Comparison of ENCODE assay signal across 14 cellular contexts in genomic region chr19:48628486-48629296, GRCh38. TPM values are rescaled to one million over a fixed set of nuclear protein-coding genes. Genes with fewer than 3 reads are reported as not detected.
DNase-seq lines count a peak whose midpoint lies in the region; ATAC-seq and TF ChIP-seq lines count a peak whose summit lies in the region.
"Had no signal": no experiment of that assay in that cellular context is flagged by ENCODE, and none has a peak within 500 bp of the region (broad histone marks: within the 10 kb centered on the region; RNA-seq: fewer than 3 reads in every experiment).

No MANE protein-coding gene starts in this region.

- no peak for TF ChIP-seq CTCF in colonic mucosa (IDR thresholded peaks at IDR 0.05)
- no peak for TF ChIP-seq CTCF in osteoblast (IDR thresholded peaks at IDR 0.05; ENCODE audit: extremely low read depth, low read depth, low read length)

- H3K4me1 ChIP-seq in colonic mucosa: peaks cover 35% of the 10 kb centered on the region
- H3K4me1 ChIP-seq in osteoblast (ENCODE audit: insufficient read depth, low read length): peaks cover 21% of the 10 kb centered on the region

- H3K4me2 ChIP-seq in osteoblast (ENCODE audit: insufficient read depth, low read length): no peak overlapping the region

- no peak overlapping the region for H2AFZ ChIP-seq in osteoblast (ENCODE audit: low read length)

- H3K36me3 ChIP-seq in colonic mucosa (no peaks in the 10 kb centered on the region), osteoblast (ENCODE audit: insufficient read depth, low read length) (no peaks in the 10 kb centered on the region)

- H3K27me3 Mint-ChIP-seq in stimulated activated naive CD8-positive, alpha-beta T cell treated with anti-CD3 and anti-CD28 coated beads, Interleukin-15, amount 100 ng/mL, for 72 hours: no peaks in the 10 kb centered on the region
- H3K27me3 Mint-ChIP-seq: activated CD4-positive, alpha-beta T cell treated with anti-CD3 and anti-CD28 coated beads, Interleukin-2, amount 10 ng/mL, durations not matched to agents 7 days and 5 days had no signal

- peak; percentile 3 for DNase-seq in stimulated activated CD4-positive, alpha-beta T cell treated with anti-CD3 and anti-CD28 coated beads, Interleukin-4, amount 100 ng/mL, for 24 hours
- DNase-seq in stimulated activated CD4-positive, alpha-beta T cell treated with anti-CD3 and anti-CD28 coated beads, Interleukin-2, amount 100 ng/mL, for 24 hours: no peak
- no peak for DNase-seq in colonic mucosa
- peak; percentile 68 for DNase-seq in osteoblast (ENCODE audit: insufficient read length, low spot score, missing footprints)
- DNase-seq in NCI-H146 (lab: John Stamatoyannopoulos, UW): no peak
- DNase-seq in activated gamma-delta T cell (lab: John Stamatoyannopoulos, UW): no peak
- DNase-seq in stimulated activated naive CD8-positive, alpha-beta T cell treated with anti-CD3 and anti-CD28 coated beads, Interleukin-15, amount 100 ng/mL, for 72 hours: no peak
- DNase-seq: activated CD4-positive, alpha-beta T cell treated with anti-CD3 and anti-CD28 coated beads, Interleukin-2, amount 10 ng/mL, durations not matched to agents 7 days and 5 days; dermis blood vessel endothelial cell; heart right ventricle had no signal

- intact Hi-C loops in colonic mucosa (cut with DNase I): no loop called here

- ATAC-seq in HG03342 (IDR thresholded peaks at IDR 0.05; ENCODE audit: unreplicated experiment): no peak
- ATAC-seq in stimulated activated naive CD8-positive, alpha-beta T cell treated with anti-CD3 and anti-CD28 coated beads, Interleukin-15, amount 100 ng/mL, for 72 hours: no peak

- peak overlapping the region; percentile 85 for H3K27ac ChIP-seq in colonic mucosa
- H3K27ac ChIP-seq in osteoblast (ENCODE audit: low read depth, low read length): no peak overlapping the region

- H3K79me2 ChIP-seq in osteoblast (ENCODE audit: insufficient read depth, low read length): no peaks in the 10 kb centered on the region

- no peak overlapping the region for H3K4me3 Mint-ChIP-seq in stimulated activated naive CD8-positive, alpha-beta T cell treated with anti-CD3 and anti-CD28 coated beads, Interleukin-15, amount 100 ng/mL, for 72 hours
- H3K4me3 Mint-ChIP-seq: activated CD4-positive, alpha-beta T cell treated with anti-CD3 and anti-CD28 coated beads, Interleukin-2, amount 10 ng/mL, durations not matched to agents 7 days and 5 days; activated T-helper 1 cell treated with anti-CD3 and anti-CD28 coated beads, Interleukin-12 subunit alpha, Interleukin-12 subunit beta, Interleukin-2, Interleukin-4 antibody, amounts not matched to agents 30 ng/mL and 10 ng/mL and 1 ng/mL, durations not matched to agents 14 hours and 24 hours and 36 hours had no signal

- peak overlapping the region in 1 of 2 donors; percentile 67 for H3K9ac ChIP-seq in colonic mucosa (ENCODE audit: low read depth in 2 of 2, low read length in 2 of 2)

- peak overlapping the region in 1 of 2 donors; percentile 75 for H3K27ac Mint-ChIP-seq in stimulated activated naive CD8-positive, alpha-beta T cell treated with anti-CD3 and anti-CD28 coated beads, Interleukin-15, amount 100 ng/mL, for 72 hours
- H3K27ac Mint-ChIP-seq: activated CD4-positive, alpha-beta T cell treated with anti-CD3 and anti-CD28 coated beads, Interleukin-2, amount 10 ng/mL, durations not matched to agents 7 days and 5 days; activated T-helper 1 cell treated with anti-CD3 and anti-CD28 coated beads, Interleukin-12 subunit alpha, Interleukin-12 subunit beta, Interleukin-2, Interleukin-4 antibody, amounts not matched to agents 30 ng/mL and 10 ng/mL and 1 ng/mL, durations not matched to agents 14 hours and 24 hours and 36 hours had no signal

- H3K4me3 ChIP-seq in colonic mucosa (no peak overlapping the region), osteoblast (ENCODE audit: insufficient read depth, low read length) (no peak overlapping the region)
- H3K4me3 ChIP-seq: heart right ventricle, thoracic aorta had no signal

- no peaks in the 10 kb centered on the region for H3K27me3 ChIP-seq in colonic mucosa
- H3K27me3 ChIP-seq in osteoblast (ENCODE audit: insufficient read depth, low read length): no peaks in the 10 kb centered on the region
- H3K27me3 ChIP-seq: heart right ventricle had no signal

- H3K9me3 ChIP-seq in colonic mucosa: no peaks in the 10 kb centered on the region
- H3K9me3 ChIP-seq in osteoblast (ENCODE audit: low read depth, low read length): no peaks in the 10 kb centered on the region
- H3K9me3 ChIP-seq: heart right ventricle, psoas muscle, thoracic aorta had no signal

- H3K9me3 Mint-ChIP-seq in stimulated activated naive CD8-positive, alpha-beta T cell treated with anti-CD3 and anti-CD28 coated beads, Interleukin-15, amount 100 ng/mL, for 72 hours: no peaks in the 10 kb centered on the region
- H3K9me3 Mint-ChIP-seq: activated CD4-positive, alpha-beta T cell treated with anti-CD3 and anti-CD28 coated beads, Interleukin-2, amount 10 ng/mL, durations not matched to agents 7 days and 5 days; activated T-helper 1 cell treated with anti-CD3 and anti-CD28 coated beads, Interleukin-12 subunit alpha, Interleukin-12 subunit beta, Interleukin-2, Interleukin-4 antibody, amounts not matched to agents 30 ng/mL and 10 ng/mL and 1 ng/mL, durations not matched to agents 14 hours and 24 hours and 36 hours had no signal

- H3K4me1 Mint-ChIP-seq in stimulated activated naive CD8-positive, alpha-beta T cell treated with anti-CD3 and anti-CD28 coated beads, Interleukin-15, amount 100 ng/mL, for 72 hours: peaks cover 82% of the 10 kb centered on the region

- peaks cover 4% of the 10 kb centered on the region for H4K20me1 ChIP-seq in osteoblast (ENCODE audit: insufficient read depth, low read length)

RNA-seq across cellular contexts. Expression of gene DBP, which starts 8.5 kb away (rescaled TPM):
- 1 to 10 TPM; 4.7 to 8.9 TPM for total RNA-seq in colonic mucosa
- total RNA-seq in osteoblast: 14.5 and 18.3 TPM in 2 replicates

RNA-seq across cellular contexts. Expression of gene SPHK2, which starts 9.4 kb away (rescaled TPM):
- total RNA-seq in colonic mucosa (10 to 100 TPM; 36.2 to 48.4 TPM), osteoblast (13.0 and 13.3 TPM in 2 replicates)

RNA-seq across cellular contexts. Expression of gene RPL18, which starts 9.7 kb away (rescaled TPM):
- total RNA-seq in colonic mucosa: 1,000 to 10,000 TPM; 1,499 to 1,736 TPM
- total RNA-seq in osteoblast: 1,357 and 1,526 TPM in 2 replicates

RNA-seq across cellular contexts. Expression of gene FAM83E, which starts 13.8 kb away (rescaled TPM):
- total RNA-seq in colonic mucosa: 100 to 1,000 TPM; 150 to 198 TPM
- total RNA-seq in osteoblast: 0.29 TPM in 1 of 2 replicates, not detected in the other
- total RNA-seq: dermis blood vessel endothelial cell, heart right ventricle, psoas muscle had no signal

RNA-seq across cellular contexts. Expression of gene CA11, which starts 17.3 kb away (rescaled TPM):
- total RNA-seq in colonic mucosa (1 to 10 TPM; 1.4 to 2.7 TPM), osteoblast (1.8 and 2.7 TPM in 2 replicates)

Comparison
In these comparisons a context has a peak if more than half of its experiments do, and no peak if none do; other contexts are left out.
1. DNase-seq: peak in stimulated activated CD4-positive, alpha-beta T cell treated with anti-CD3 and anti-CD28 coated beads, Interleukin-4, amount 100 ng/mL, for 24 hours (single experiment) and osteoblast (single experiment); none in stimulated activated CD4-positive, alpha-beta T cell treated with anti-CD3 and anti-CD28 coated beads, Interleukin-2, amount 100 ng/mL, for 24 hours (0 of 2), colonic mucosa (single experiment), NCI-H146 (single experiment), activated gamma-delta T cell (single experiment) and stimulated activated naive CD8-positive, alpha-beta T cell treated with anti-CD3 and anti-CD28 coated beads, Interleukin-15, amount 100 ng/mL, for 72 hours (0 of 2).